Comparison of ENCODE assay signal across 19 cellular contexts in genomic region chr3:170421758-170422157, GRCh38. TPM values are rescaled to one million over a fixed set of nuclear protein-coding genes. Genes with fewer than 3 reads are reported as not detected.
A peak's percentile ranks its signal among the peaks of the same experiment; 100 is the strongest.
DNase-seq lines count a peak whose midpoint lies in the region; ATAC-seq and TF ChIP-seq lines count a peak whose summit lies in the region.
"Had no signal": no experiment of that assay in that cellular context is flagged by ENCODE, and none has a peak within 500 bp of the region (broad histone marks: within the 10 kb centered on the region; RNA-seq: fewer than 3 reads in every experiment).

No MANE protein-coding gene starts in this region.

- H3K36me3 Mint-ChIP-seq in nephron (ENCODE audit: low read depth) = peaks cover 26% of the 10 kb centered on the region
- no peaks in the 10 kb centered on the region for H3K36me3 Mint-ChIP-seq in nephron progenitor cell (ENCODE audit: low read depth)
- H3K36me3 Mint-ChIP-seq: CD8-positive, alpha-beta T cell had no signal

- ATAC-seq in heart right ventricle (no peak), upper lobe of right lung (no peak), GM21515 (IDR thresholded peaks at IDR 0.05; ENCODE audit: unreplicated experiment) (no peak)
- ATAC-seq: CD8-positive, alpha-beta T cell; mucosa of descending colon had no signal

- no peaks in the 10 kb centered on the region for H3K36me3 ChIP-seq in right atrium auricular region
- H3K36me3 ChIP-seq in heart right ventricle = peaks cover 0 to 5% (median 0%) of the 10 kb centered on the region in 9 donors
- no peaks in the 10 kb centered on the region for H3K36me3 ChIP-seq in esophagus muscularis mucosa
- no peaks in the 10 kb centered on the region for H3K36me3 ChIP-seq in upper lobe of right lung

- DNase-seq in right atrium auricular region (ENCODE audit: low spot score) (no peak), heart right ventricle (no peak), esophagus muscularis mucosa (ENCODE audit: extremely low spot score) (no peak), upper lobe of right lung (no peak), nephron progenitor cell (no peak), NCI-H2029 (lab: John Stamatoyannopoulos, UW) (no peak)
- DNase-seq: ACHN; activated CD4-positive, CD25-positive, alpha-beta regulatory T cell; CD8-positive, alpha-beta T cell; DMS79 treated with DMSO at 0.1 percent for 48 hours; glutamatergic neuron; mucosa of descending colon; NCI-H2029 treated with DMSO at 0.1 percent for 48 hours; SHP77; small intestine; T-helper 2 cell had no signal

- H3K9me3 ChIP-seq in right atrium auricular region = no peaks in the 10 kb centered on the region
- H3K9me3 ChIP-seq in heart right ventricle = no peaks in the 10 kb centered on the region
- no peaks in the 10 kb centered on the region for H3K9me3 ChIP-seq in esophagus muscularis mucosa
- no peaks in the 10 kb centered on the region for H3K9me3 ChIP-seq in upper lobe of right lung
- H3K9me3 ChIP-seq: mucosa of descending colon had no signal

- no peaks in the 10 kb centered on the region for H3K9me3 Mint-ChIP-seq in nephron
- H3K9me3 Mint-ChIP-seq in nephron progenitor cell = peaks cover 9% of the 10 kb centered on the region
- H3K9me3 Mint-ChIP-seq: CD8-positive, alpha-beta T cell; endodermal cell had no signal

- H3K27ac ChIP-seq in right atrium auricular region (peak overlapping the region; percentile 29 to 67), heart right ventricle (peak overlapping the region in 4 of 10 donors; percentile 0 to 79 (median 64)), esophagus muscularis mucosa (replicated peaks in 1 of 4) (peak overlapping the region; percentile 36 to 74 (median 40)), upper lobe of right lung (peak overlapping the region; percentile 75)

- peak overlapping the region; percentile 75 to 89 (median 84) for H3K4me3 Mint-ChIP-seq in nephron
- H3K4me3 Mint-ChIP-seq in nephron progenitor cell = no peak overlapping the region
- H3K4me3 Mint-ChIP-seq: CD8-positive, alpha-beta T cell; endodermal cell had no signal

- peaks cover 0 to 4% of the 10 kb centered on the region in 2 donors for H3K27me3 ChIP-seq in right atrium auricular region
- peaks cover 0 to 46% (median 30%) of the 10 kb centered on the region in 7 donors for H3K27me3 ChIP-seq in heart right ventricle
- H3K27me3 ChIP-seq in esophagus muscularis mucosa = peaks cover 0 to 41% (median 12%) of the 10 kb centered on the region in 4 donors
- peaks cover 18% of the 10 kb centered on the region for H3K27me3 ChIP-seq in upper lobe of right lung

- TF ChIP-seq CTCF in right atrium auricular region (IDR thresholded peaks at IDR 0.05) (no peak), heart right ventricle (IDR thresholded peaks at IDR 0.05) (no peak), esophagus muscularis mucosa (IDR thresholded peaks at IDR 0.05) (no peak), nephron (IDR thresholded peaks at IDR 0.05; ENCODE audit: unreplicated experiment in 3 of 3) (no peak), upper lobe of right lung (IDR thresholded peaks at IDR 0.05) (no peak), nephron progenitor cell (IDR thresholded peaks at IDR 0.05) (no peak)

- TF ChIP-seq POLR2A in esophagus muscularis mucosa (IDR thresholded peaks at IDR 0.05; ENCODE audit: low read depth) = no peak

- H3K27me3 Mint-ChIP-seq in nephron (ENCODE audit: low read depth) (peaks cover 16% of the 10 kb centered on the region), nephron progenitor cell (ENCODE audit: low read depth, poor library complexity) (peaks cover 5% of the 10 kb centered on the region)

- intact Hi-C loops in heart right ventricle (cut with DNase I) (loop anchor here in 1 of 10 donors (10.0 kb wide), 1 partner anchor 83 kb away; no protein-coding TSS in a partner anchor), esophagus muscularis mucosa (cut with DNase I) (no loop called here), upper lobe of right lung (cut with DNase I) (no loop called here)

- peak overlapping the region in 1 of 2 donors; percentile 57 for H3K4me3 ChIP-seq in right atrium auricular region
- peak overlapping the region in 5 of 10 donors; percentile 14 to 63 (median 46) for H3K4me3 ChIP-seq in heart right ventricle
- H3K4me3 ChIP-seq in esophagus muscularis mucosa = peak overlapping the region in 3 of 4 donors; percentile 15 to 31 (median 22)
- peak overlapping the region; percentile 53 for H3K4me3 ChIP-seq in upper lobe of right lung
- H3K4me3 ChIP-seq: mucosa of descending colon had no signal

- TF ChIP-seq EP300 in esophagus muscularis mucosa (IDR thresholded peaks at IDR 0.05) = no peak

- peaks cover 0 to 25% of the 10 kb centered on the region in 2 donors for H3K4me1 ChIP-seq in right atrium auricular region
- peaks cover 12 to 39% (median 28%) of the 10 kb centered on the region in 9 donors for H3K4me1 ChIP-seq in heart right ventricle
- peaks cover 24 to 28% (median 25%) of the 10 kb centered on the region in 4 donors for H3K4me1 ChIP-seq in esophagus muscularis mucosa
- peaks cover 14% of the 10 kb centered on the region for H3K4me1 ChIP-seq in upper lobe of right lung

- WGBS in heart right ventricle, 2 donors = 81 to 87% methylated on average over 2 of the region's 2 CpGs
- WGBS in esophagus muscularis mucosa = 70% methylated on average over 2 of the region's 2 CpGs

- peaks cover 26% of the 10 kb centered on the region for H3K4me1 Mint-ChIP-seq in nephron
- peaks cover 64% of the 10 kb centered on the region for H3K4me1 Mint-ChIP-seq in nephron progenitor cell

- H3K27ac Mint-ChIP-seq in nephron = peak overlapping the region; percentile 70 to 88 (median 77)
- H3K27ac Mint-ChIP-seq in nephron progenitor cell = no peak overlapping the region
- H3K27ac Mint-ChIP-seq: CD8-positive, alpha-beta T cell; endodermal cell had no signal

RNA-seq across cellular contexts. Expression of gene CLDN11, which starts 3.1 kb away (rescaled TPM):
- total RNA-seq in right atrium auricular region (10 to 100 TPM in 1 of 2 donors, 1 to 10 TPM in 1; 9.0 to 15.8 TPM), heart right ventricle (1 to 10 TPM; 1.6 to 3.9 (median 2.8) TPM), esophagus muscularis mucosa (1 to 10 TPM; 3.0 to 5.2 (median 3.6) TPM), upper lobe of right lung (11.7 TPM)
- 1 to 10 TPM; 1.6 to 3.2 TPM for polyA plus RNA-seq in heart right ventricle
- total RNA-seq: CD8-positive, alpha-beta T cell had no signal
